Comparison of ENCODE assay signal across 25 cellular contexts in the genomic region with DNA sequence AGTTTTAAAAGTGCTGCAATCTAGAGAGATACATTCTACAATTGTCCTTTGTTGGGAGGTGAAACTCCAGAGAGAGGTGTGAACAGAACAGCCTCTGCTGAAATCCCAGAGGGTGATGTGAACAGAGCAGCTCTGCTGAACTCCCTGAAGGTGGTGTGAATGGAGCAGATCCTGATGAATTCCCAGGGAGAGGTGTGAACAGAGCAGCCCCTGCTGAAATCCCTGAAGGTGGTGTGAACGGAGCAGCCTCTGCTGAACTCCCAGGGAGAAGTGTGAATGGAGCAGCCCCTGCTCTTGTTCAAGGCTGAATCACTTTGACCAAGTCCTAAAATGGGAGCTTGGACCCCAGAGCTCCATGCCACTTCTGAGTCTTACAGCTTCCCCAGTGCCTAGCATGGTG.
"Had no signal": no experiment of that assay in that cellular context is flagged by ENCODE, and none has a peak within 500 bp of the region (broad histone marks: within the 10 kb centered on the region; RNA-seq: fewer than 3 reads in every experiment).

No MANE protein-coding gene starts in this region.

- H3K4me3 ChIP-seq: heart right ventricle, hepatocyte, left ventricle myocardium inferior, lung, pancreas, prostate gland, skin epidermis, stomach, testis, thyroid gland, transverse colon, upper lobe of right lung had no signal

- H3K9me3 ChIP-seq: heart right ventricle, left ventricle myocardium inferior, pancreas, prostate gland, stomach, testis, thyroid gland, transverse colon, upper lobe of right lung had no signal

- H3K79me2 ChIP-seq: hepatocyte had no signal

- H3K4me2 ChIP-seq: hepatocyte had no signal

- H3K27me3 ChIP-seq: hepatocyte, pancreas, testis, thyroid gland, transverse colon, upper lobe of right lung had no signal

- H3K36me3 ChIP-seq: heart right ventricle, left ventricle myocardium inferior, pancreas, prostate gland, stomach, thyroid gland, transverse colon, upper lobe of right lung had no signal

- ATAC-seq: heart right ventricle; naive thymus-derived CD8-positive, alpha-beta T cell; pancreas; right cardiac atrium; sciatic nerve; stimulated activated naive B cell treated with anti-CD40 and anti-IgM and Interleukin-4, amounts not matched to agents 10 μg/mL and 1 μg/mL and 100 μg/mL, for 72 hours; stimulated activated naive CD8-positive, alpha-beta T cell treated with anti-CD3 and anti-CD28 coated beads, Interleukin-15, Interleukin-2, amounts not matched to agents 100 U/mL and 50 U/mL, for 24 hours; upper lobe of right lung had no signal

- DNase-seq: heart right ventricle; islet precursor cell; left ventricle myocardium inferior; naive thymus-derived CD8-positive, alpha-beta T cell; nephron progenitor cell; nucleus accumbens; pancreas; retina; right cardiac atrium; stimulated activated CD4-positive, alpha-beta T cell treated with anti-CD3 and anti-CD28 coated beads, Interleukin-12 subunit alpha, Interleukin-12 subunit beta, amount 100 ng/mL, for 4 hours; stimulated activated CD4-positive, alpha-beta T cell treated with anti-CD3 and anti-CD28 coated beads, Interleukin-15, amount 100 ng/mL, for 24 hours; stimulated activated CD4-positive, alpha-beta T cell treated with anti-CD3 and anti-CD28 coated beads, Interleukin-2, amount 100 ng/mL, for 24 hours; stimulated activated CD4-positive, alpha-beta T cell treated with anti-CD3 and anti-CD28 coated beads, Interleukin-4, amount 100 ng/mL, for 1 hour; stimulated activated naive B cell treated with anti-CD40 and anti-IgM and Interleukin-4, amounts not matched to agents 10 μg/mL and 1 μg/mL and 100 μg/mL, for 72 hours; stimulated activated naive CD8-positive, alpha-beta T cell treated with anti-CD3 and anti-CD28 coated beads, Interleukin-15, Interleukin-2, amounts not matched to agents 100 U/mL and 50 U/mL, for 24 hours; stomach; testis; thyroid gland; transverse colon; upper lobe of right lung had no signal

- H3K27ac ChIP-seq: heart right ventricle, hepatocyte, left ventricle myocardium inferior, pancreas, prostate gland, skin epidermis, stomach, testis, thyroid gland, transverse colon, upper lobe of right lung had no signal

- H3K4me1 ChIP-seq: heart right ventricle, left ventricle myocardium inferior, pancreas, prostate gland, stomach, transverse colon, upper lobe of right lung had no signal

- H2AFZ ChIP-seq: hepatocyte had no signal
